In the genomic region with DNA sequence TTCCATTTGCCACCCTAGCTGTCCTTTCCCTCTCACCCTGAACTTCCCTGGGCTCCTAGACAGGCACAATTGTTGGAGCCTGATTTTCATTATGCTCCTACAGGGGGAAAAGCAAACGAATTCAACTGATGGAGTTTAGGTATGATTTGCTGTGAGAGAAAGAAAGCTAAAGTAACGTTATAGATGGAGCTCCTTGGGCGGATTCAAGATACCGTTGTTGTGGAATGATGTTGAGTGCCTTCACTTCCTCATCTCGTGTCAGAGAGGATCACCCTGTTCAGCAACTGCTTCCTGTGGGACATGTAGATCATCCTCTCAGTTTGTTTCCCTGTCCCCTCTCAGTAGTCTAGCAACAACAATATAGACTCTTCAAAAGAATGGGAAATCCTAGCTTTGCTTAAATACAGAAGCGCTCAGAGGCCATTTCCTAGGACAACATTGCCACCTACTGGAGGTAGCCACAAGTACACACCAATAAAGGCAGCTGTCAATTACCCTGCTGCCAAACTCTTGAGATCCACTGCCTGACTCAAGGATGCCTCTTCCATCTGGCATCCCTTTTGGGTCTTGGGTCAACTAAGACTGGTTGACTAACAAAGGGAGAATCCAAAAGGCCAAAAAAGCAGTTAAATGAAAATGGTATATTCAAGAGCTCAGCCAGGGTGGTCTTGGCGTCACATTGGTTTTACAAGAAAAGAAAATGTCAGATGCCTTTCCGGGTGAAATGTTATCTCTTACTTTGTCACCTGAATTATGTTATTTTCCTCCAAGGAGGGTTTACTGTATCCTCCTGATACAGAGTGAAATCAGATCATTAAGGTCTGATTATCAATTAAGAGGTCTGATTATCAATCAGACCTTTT, we compare ENCODE assay signal across 8 cellular contexts. TPM values are rescaled to one million over a fixed set of nuclear protein-coding genes. Genes with fewer than 3 reads are reported as not detected.
DNase-seq lines count a peak whose midpoint lies in the region; ATAC-seq and TF ChIP-seq lines count a peak whose summit lies in the region.

No MANE protein-coding gene starts in this region.

- intact Hi-C loops in dorsolateral prefrontal cortex (cut with DNase I) = loop anchor here in 1 of 2 donors (5.0 kb wide), 1 partner anchor 61 kb away; no protein-coding TSS in a partner anchor

- H3K36me3 ChIP-seq in CD8-positive, alpha-beta memory T cell (ENCODE audit: insufficient read depth, low read length) = no peaks in the 10 kb centered on the region

- ATAC-seq in GM19324 (IDR thresholded peaks at IDR 0.05; ENCODE audit: low FRiP score, unreplicated experiment) = peak; percentile 85
- peak; percentile 94 for ATAC-seq in HG03175 (IDR thresholded peaks at IDR 0.05; ENCODE audit: unreplicated experiment)
- peak; percentile 98 for ATAC-seq in memory B cell (ENCODE audit: low read depth)

- POLR2A ChIA-PET in CD8-positive, alpha-beta memory T cell (lab: Charles Lee) = no interaction called here

- peaks cover 4 to 18% of the 10 kb centered on the region in 2 donors for H3K27me3 Mint-ChIP-seq in CD8-positive, alpha-beta memory T cell
- no peaks in the 10 kb centered on the region for H3K27me3 Mint-ChIP-seq in memory B cell

- peaks cover 0 to 1% (median 0%) of the 10 kb centered on the region in 3 donors for H3K36me3 Mint-ChIP-seq in CD8-positive, alpha-beta memory T cell
- no peaks in the 10 kb centered on the region for H3K36me3 Mint-ChIP-seq in memory B cell

- CTCF ChIA-PET in CD8-positive, alpha-beta memory T cell (lab: Charles Lee) = interaction anchor here (0.6 to 2.7 kb wide), 29 partner anchors 9 to 635 kb away, joined by 3 to 33 read pairs (median 5); a partner anchor contains a TSS

- no peak overlapping the region for H3K27ac ChIP-seq in CD8-positive, alpha-beta memory T cell (ENCODE audit: low read depth, low read length)
- no peak overlapping the region for H3K27ac ChIP-seq in dorsolateral prefrontal cortex

- no peak overlapping the region for H3K4me3 ChIP-seq in CD8-positive, alpha-beta memory T cell (ENCODE audit: low read length)
- H3K4me3 ChIP-seq in dorsolateral prefrontal cortex = peak overlapping the region in 3 of 59 donors; percentile 9 to 32 (median 20)

- peaks cover 3% of the 10 kb centered on the region for H3K27me3 ChIP-seq in CD8-positive, alpha-beta memory T cell (ENCODE audit: insufficient read depth, low read length, poor library complexity, severe bottlenecking)
- H3K27me3 ChIP-seq in dorsolateral prefrontal cortex = peaks cover 0 to 4% (median 0%) of the 10 kb centered on the region in 45 donors

- peak; percentile 72 to 95 (median 87) for TF ChIP-seq CTCF in dorsolateral prefrontal cortex (IDR thresholded peaks at IDR 0.05 in 54 of 56, conservative IDR thresholded peaks at IDR 0.05 in 2 of 56; ENCODE audit: low read depth in 1 of 56, partially characterized antibody in 56 of 56)

- no peaks in the 10 kb centered on the region for H3K4me1 ChIP-seq in CD8-positive, alpha-beta memory T cell (ENCODE audit: insufficient read depth, low read length)

- H3K4me1 Mint-ChIP-seq in CD8-positive, alpha-beta memory T cell = peaks cover 2 to 5% (median 5%) of the 10 kb centered on the region in 3 donors
- peaks cover 10% of the 10 kb centered on the region for H3K4me1 Mint-ChIP-seq in memory B cell

- peak overlapping the region in 4 of 8 donors; percentile 21 to 77 (median 68) for H3K27ac Mint-ChIP-seq in CD8-positive, alpha-beta memory T cell
- no peak overlapping the region for H3K27ac Mint-ChIP-seq in memory B cell

- no peaks in the 10 kb centered on the region for H3K9me3 Mint-ChIP-seq in CD8-positive, alpha-beta memory T cell
- H3K9me3 Mint-ChIP-seq in memory B cell = no peaks in the 10 kb centered on the region

- no peak overlapping the region for H3K4me3 Mint-ChIP-seq in CD8-positive, alpha-beta memory T cell
- no peak overlapping the region for H3K4me3 Mint-ChIP-seq in memory B cell

- no peaks in the 10 kb centered on the region for H3K9me3 ChIP-seq in CD8-positive, alpha-beta memory T cell (ENCODE audit: low read length)

- peak; percentile 27 to 74 (median 60) for DNase-seq in CD8-positive, alpha-beta memory T cell
- peak; percentile 79 for DNase-seq in NCI-H2196 treated with DMSO at 0.1 percent for 48 hours (lab: John Stamatoyannopoulos, UW; ENCODE audit: unreplicated experiment)
- peak; percentile 47 for DNase-seq in activated CD4-positive, CD25-positive, alpha-beta regulatory T cell treated with anti-CD3 and anti-CD28 coated beads, Interleukin-2, amount 50 U/mL, for 72 hours
- peak in 3 of 10 donors; percentile 44 to 69 (median 67) for DNase-seq in dorsolateral prefrontal cortex
- DNase-seq in memory B cell (ENCODE audit: low spot score in 2 of 2) = peak; percentile 60 to 70
- peak; percentile 54 for DNase-seq in stromal cell of bone marrow (ENCODE audit: low read depth)

RNA-seq across cellular contexts. Expression of a gene that starts 13.5 kb away (rescaled TPM):
- under 1 TPM; 0.24 to 0.38 TPM for total RNA-seq in CD8-positive, alpha-beta memory T cell
- 0.98 TPM for polyA plus RNA-seq in CD8-positive, alpha-beta memory T cell
- total RNA-seq in dorsolateral prefrontal cortex = 10 to 100 TPM; 21.4 to 93.9 (median 32.3) TPM

RNA-seq across cellular contexts. Expression of a gene that starts 15.8 kb away (rescaled TPM):
- 10 to 100 TPM; 71.1 to 73.5 TPM for total RNA-seq in CD8-positive, alpha-beta memory T cell
- polyA plus RNA-seq in CD8-positive, alpha-beta memory T cell = 31.7 TPM
- 10 to 100 TPM in 53 of 120 experiments, 1 to 10 TPM in 67; 2.6 to 22.5 (median 9.5) TPM for total RNA-seq in dorsolateral prefrontal cortex

RNA-seq across cellular contexts. Expression of a gene that starts 51.4 kb away (rescaled TPM):
- total RNA-seq in CD8-positive, alpha-beta memory T cell = 10 to 100 TPM; 40.9 to 46.5 TPM
- polyA plus RNA-seq in CD8-positive, alpha-beta memory T cell = 0.12 TPM
- 1 to 10 TPM in 5 of 120 experiments, under 1 TPM in 16, not detected in 99; 0.14 to 2.1 (median 0.49) TPM for total RNA-seq in dorsolateral prefrontal cortex

RNA-seq across cellular contexts. Expression of a gene that starts 54.3 kb away (rescaled TPM):
- total RNA-seq in CD8-positive, alpha-beta memory T cell = 1 to 10 TPM; 1.2 to 1.5 TPM
- polyA plus RNA-seq in CD8-positive, alpha-beta memory T cell = not detected
- 1 to 10 TPM in 90 of 120 experiments, under 1 TPM in 30; 0.32 to 6.7 (median 1.6) TPM for total RNA-seq in dorsolateral prefrontal cortex

Comparison
In these comparisons a context has a peak if more than half of its experiments do, and no peak if none do; other contexts are left out.
1. RNA of a gene that starts 13.5 kb away (total RNA-seq): 21.4 to 93.9 TPM in dorsolateral prefrontal cortex; 0.24 to 0.38 TPM in CD8-positive, alpha-beta memory T cell; every median in the first group is over 10 times any median in the second.
2. RNA of a gene that starts 51.4 kb away (total RNA-seq): 40.9 to 46.5 TPM in CD8-positive, alpha-beta memory T cell; 0.14 to 2.1 TPM in dorsolateral prefrontal cortex; every median in the first group is over 10 times any median in the second.
3. Peak in every context shown above with its lines, with median percentiles within 50 percentile points of each other: ATAC-seq.